17 cellular contexts compared by ENCODE assay signal in genomic region chr2:172082105-172082943, GRCh38. TPM values are rescaled to one million over a fixed set of nuclear protein-coding genes. Genes with fewer than 3 reads are reported as not detected.
DNase-seq lines count a peak whose midpoint lies in the region; ATAC-seq, FAIRE-seq and TF ChIP-seq lines count a peak whose summit lies in the region.
"Had no signal": no experiment of that assay in that cellular context is flagged by ENCODE, and none has a peak within 500 bp of the region (broad histone marks: within the 10 kb centered on the region; RNA-seq: fewer than 3 reads in every experiment).

No MANE protein-coding gene starts in this region.

- peak overlapping the region; percentile 38 for H3K4me3 ChIP-seq in AG09309 (ENCODE audit: control insufficient read depth, low read depth, low read length)
- H3K4me3 ChIP-seq in GM12878, result no peak overlapping the region
- no peak overlapping the region for H3K4me3 ChIP-seq in mesendoderm (ENCODE audit: low read length)

- peaks cover 32 to 46% of the 10 kb centered on the region in 2 experiments for H3K27me3 ChIP-seq in GM12878 (replicated peaks in 1 of 2; ENCODE audit: control insufficient read depth in 2 of 2, insufficient read depth in 2 of 2, low read length in 1 of 2)
- H3K27me3 ChIP-seq in mesendoderm (ENCODE audit: insufficient read depth, low read length, poor library complexity), result peaks cover 58% of the 10 kb centered on the region

- CTCF ChIA-PET in GM10248 (lab: Yijun Ruan, JAX) (interaction anchor here (0.6 to 2.7 kb wide), 10 partner anchors 10 to 376 kb away, joined by 3 to 9 read pairs (median 4); partner anchors contain the start of gene DLX2), GM12878 (lab: Yijun Ruan, JAX) (no interaction called here)

- H3K27ac ChIP-seq in GM12878 (ENCODE audit: control insufficient read depth, insufficient read depth) (no peak overlapping the region), mesendoderm (ENCODE audit: low read depth, low read length) (no peak overlapping the region)
- H3K27ac ChIP-seq: brain microvascular endothelial cell, heart left ventricle had no signal

- no peak overlapping the region for H4K5ac ChIP-seq in mesendoderm (ENCODE audit: low read length)

- no peak overlapping the region for H2BK15ac ChIP-seq in mesendoderm (replicated peaks; ENCODE audit: low read depth)

- POLR2A ChIA-PET in GM10248 (lab: Yijun Ruan, JAX), result interaction anchor here (0.6 to 0.7 kb wide), 2 partner anchors 167 to 189 kb away, joined by 3 to 6 read pairs; no protein-coding TSS in a partner anchor
- POLR2A ChIA-PET in GM12878 (lab: Charles Lee), result no interaction called here

- no peaks in the 10 kb centered on the region for H3K79me1 ChIP-seq in mesendoderm (ENCODE audit: low read length)

- intact Hi-C loops in GM12878 (cut with micrococcal nuclease; ENCODE audit: unreplicated experiment), result no loop called here

- H3K79me2 ChIP-seq in GM12878 (ENCODE audit: control insufficient read depth, insufficient read depth, low read length), result no peaks in the 10 kb centered on the region
- H3K79me2 ChIP-seq in mesendoderm (ENCODE audit: control insufficient read depth, insufficient read depth, low read length), result no peaks in the 10 kb centered on the region

- H3K9me3 Mint-ChIP-seq in activated T-helper 17 cell treated with anti-CD3 and anti-CD28 coated beads, Interleukin-2, amount 50 U/mL, for 72 hours, result no peaks in the 10 kb centered on the region

- SMC1A ChIA-PET in GM12878 (lab: Charles Lee; ENCODE audit: uncharacterized antibody, unreplicated experiment), result interaction anchor here (0.5 kb wide), 1 partner anchor 19 kb away, joined by 3 read pairs; no protein-coding TSS in a partner anchor

- peaks cover 7% of the 10 kb centered on the region for H4K20me1 ChIP-seq in GM12878 (ENCODE audit: control insufficient read depth, insufficient read depth)

- peaks cover 16% of the 10 kb centered on the region for H3K4me1 Mint-ChIP-seq in activated T-helper 17 cell treated with anti-CD3 and anti-CD28 coated beads, Interleukin-2, amount 50 U/mL, for 72 hours

- H3K4me1 ChIP-seq in GM12878 (ENCODE audit: control insufficient read depth, insufficient read depth, low read length) (peaks cover 17% of the 10 kb centered on the region), mesendoderm (ENCODE audit: control insufficient read depth, low read depth, low read length) (no peaks in the 10 kb centered on the region)

- no peak overlapping the region for H2AK5ac ChIP-seq in mesendoderm (ENCODE audit: low read length)

- H3K23ac ChIP-seq in mesendoderm (ENCODE audit: low read length), result no peak overlapping the region

- peaks cover 74% of the 10 kb centered on the region for H3K27me3 Mint-ChIP-seq in activated T-helper 17 cell treated with anti-CD3 and anti-CD28 coated beads, Interleukin-2, amount 50 U/mL, for 72 hours

- H2BK120ac ChIP-seq in mesendoderm (ENCODE audit: low read depth, low read length), result no peak overlapping the region

- H3K56ac ChIP-seq in mesendoderm (ENCODE audit: low read length), result no peak overlapping the region

- FAIRE-seq in GM12878 (lab: Jason Lieb, UNC), result peak; percentile 72
- no peak for FAIRE-seq in RCC 7860 (lab: Jason Lieb, UNC)
- FAIRE-seq: endometrium had no signal

- no peak for TF ChIP-seq EP300 in GM12878 (IDR thresholded peaks at IDR 0.05; ENCODE audit: borderline replicate concordance in 1 of 2, control insufficient read depth in 1 of 2, low read depth in 2 of 2, low read length in 2 of 2)

- in situ Hi-C loops in GM12878 (cut with MboI), result no loop called here

- RAD21 ChIA-PET in GM12878 (lab: Charles Lee; ENCODE audit: unreplicated experiment), result no interaction called here

- no peak overlapping the region for H3K4me3 Mint-ChIP-seq in activated T-helper 17 cell treated with anti-CD3 and anti-CD28 coated beads, Interleukin-2, amount 50 U/mL, for 72 hours

- no peaks in the 10 kb centered on the region; the same call in 2 of the 3 replicates for H3K9me3 ChIP-seq in GM12878 (replicated peaks; ENCODE audit: control insufficient read depth, insufficient read depth, low read length)
- H3K9me3 ChIP-seq: heart left ventricle had no signal

- H3K18ac ChIP-seq in mesendoderm (ENCODE audit: low read length), result no peak overlapping the region

- WGBS in GM12878 (ENCODE audit: insufficient coverage, insufficient replicate concordance, low lambda C conversion rate, missing lambda C conversion rate), result 18% methylated on average over 14 of the region's 14 CpGs
- no CpG with 5 or more reads among the region's 14 CpGs for WGBS in mesendoderm (ENCODE audit: extremely low coverage, insufficient coverage, low lambda C conversion rate)

- H2AFZ ChIP-seq in GM12878 (ENCODE audit: control insufficient read depth, low read depth, low read length), result no peak overlapping the region

- H3K36me3 ChIP-seq in GM12878 (ENCODE audit: control insufficient read depth in 2 of 2, insufficient read depth in 2 of 2, low read length in 1 of 2) (no peaks in the 10 kb centered on the region), mesendoderm (ENCODE audit: control insufficient read depth, insufficient read depth, low read length) (no peaks in the 10 kb centered on the region)
- H3K36me3 ChIP-seq: brain microvascular endothelial cell, heart left ventricle had no signal

- TF ChIP-seq POLR2A in GM12878 (IDR thresholded peaks at IDR 0.05; ENCODE audit: low read depth, low read length), result no peak

- TF ChIP-seq RAD21 in GM12878 (IDR thresholded peaks at IDR 0.05; ENCODE audit: insufficient read depth, low read depth, low read length), result no peak

- peaks cover 36% of the 10 kb centered on the region for H3K36me3 Mint-ChIP-seq in activated T-helper 17 cell treated with anti-CD3 and anti-CD28 coated beads, Interleukin-2, amount 50 U/mL, for 72 hours (ENCODE audit: low read depth)

- H3K27ac Mint-ChIP-seq in activated T-helper 17 cell treated with anti-CD3 and anti-CD28 coated beads, Interleukin-2, amount 50 U/mL, for 72 hours, result no peak overlapping the region
- H3K27ac Mint-ChIP-seq: progenitor cell of endocrine pancreas had no signal

- no peak overlapping the region for H3K4ac ChIP-seq in mesendoderm (ENCODE audit: low read depth, low read length)

- no peak overlapping the region for H3K9ac ChIP-seq in GM12878 (ENCODE audit: control insufficient read depth, insufficient read depth, low read length)
- no peak overlapping the region for H3K9ac ChIP-seq in mesendoderm (ENCODE audit: low read length)

- H3K4me2 ChIP-seq in GM12878 (ENCODE audit: control insufficient read depth, insufficient read depth) (no peak overlapping the region; the same call in 1 of the 2 replicates), mesendoderm (ENCODE audit: low read length) (no peak overlapping the region)

- no peak overlapping the region for H4K8ac ChIP-seq in mesendoderm (ENCODE audit: low read depth, low read length)

- no peak for DNase-seq in AG09309 (ENCODE audit: low read depth)
- peak; percentile 5 for DNase-seq in GM10248 (ENCODE audit: extremely low spot score)
- DNase-seq in GM12878 (ENCODE audit: low read depth, low spot score), result no peak
- peak; percentile 45 for DNase-seq in mesendoderm
- no peak for DNase-seq in H4 (ENCODE audit: low spot score)
- DNase-seq in RCC 7860 (ENCODE audit: low spot score), result no peak
- DNase-seq: brain microvascular endothelial cell; heart left ventricle; MV-4-11; NCI-H526; stimulated activated CD4-positive, alpha-beta T cell treated with anti-CD3 and anti-CD28 coated beads, Interleukin-4, amount 100 ng/mL, for 24 hours had no signal

- ATAC-seq in GM12878, result no peak
- ATAC-seq in activated T-helper 17 cell treated with anti-CD3 and anti-CD28 coated beads, Interleukin-2, amount 50 U/mL, for 72 hours (replicated peaks), result no peak
- no peak for ATAC-seq in GM21360 (IDR thresholded peaks at IDR 0.05; ENCODE audit: unreplicated experiment)
- ATAC-seq: heart left ventricle had no signal

- BruUV-seq in GM12878 (replicated peaks; lab: Mats Ljungman, UMichigan), result no TSS peak

- no peak for TF ChIP-seq CTCF in AG09309 (IDR thresholded peaks at IDR 0.05; ENCODE audit: control insufficient read depth, insufficient read depth, low read depth, low read length, missing control alignments)
- no peak for TF ChIP-seq CTCF in GM10248 (IDR thresholded peaks at IDR 0.05; ENCODE audit: control extremely low read depth, extremely low read depth, low read depth, missing control alignments)
- no peak for TF ChIP-seq CTCF in GM12878 (IDR thresholded peaks at IDR 0.05 in 2 of 3, conservative IDR thresholded peaks at IDR 0.05 in 1 of 3; ENCODE audit: control insufficient read depth in 2 of 3, extremely low read depth in 1 of 3, insufficient read depth in 1 of 3, low read depth in 3 of 3, low read length in 3 of 3)

- H2BK5ac ChIP-seq in mesendoderm (ENCODE audit: low read length), result no peak overlapping the region

RNA-seq across cellular contexts. Expression of gene DLX1, which starts 3.0 kb away (rescaled TPM):
- not detected in 2 replicates for total RNA-seq in GM12878 (2013; cell fraction: nucleolus; rRNA removed)
- not detected in 2 replicates for total RNA-seq in GM12878 (2014; rRNA removed)
- total RNA-seq in GM12878 (2014; rRNA removed; fragmentation: Illumina TruSeq; extraction: Trizol), result not detected in 2 replicates
- total RNA-seq in GM12878 (2021), result not detected in 2 replicates
- polyA plus RNA-seq in GM12878 (2011; ENCODE audit: low read depth), result not detected
- not detected in 2 replicates for polyA plus RNA-seq in GM12878 (2011; rRNA removed)
- polyA plus RNA-seq in GM12878 (2011; cell fraction: cytosol; rRNA removed), result not detected in 2 replicates
- 0.18 TPM in 1 of 2 replicates, not detected in the other for polyA plus RNA-seq in GM12878 (2011; cell fraction: nucleus; rRNA removed)
- 0.08 and 0.24 TPM in 2 replicates for polyA plus RNA-seq in GM12878 (2012)
- polyA plus RNA-seq in GM12878 (2014; fragmentation: Illumina TruSeq; extraction: Trizol), result 0.06 TPM in 1 of 2 replicates, not detected in the other
- not detected for polyA plus RNA-seq in GM12878 (2014; fragmentation: Nextera tagmentation; extraction: Ambion mirVana)
- polyA plus RNA-seq in GM12878 (2014; rRNA removed), result not detected in 2 replicates
- not detected for polyA plus RNA-seq in GM12878 (2016; fragmentation: Nextera tagmentation; extraction: Ambion mirVana)
- polyA minus RNA-seq in GM12878 (2011; rRNA and poly(A)+ RNA removed), result not detected in 2 replicates
- not detected in 2 replicates for polyA minus RNA-seq in GM12878 (2011; cell fraction: cytosol; rRNA and poly(A)+ RNA removed)
- polyA minus RNA-seq in GM12878 (2011; cell fraction: nucleus; rRNA and poly(A)+ RNA removed), result not detected in 2 replicates
- 0.29 TPM for polyA plus RNA-seq in mesendoderm (2013, experiment 1 of 2)
- 0.28 TPM for polyA plus RNA-seq in mesendoderm (2013, experiment 2 of 2)
- total RNA-seq in H4 (2014; rRNA removed; shearing (Covaris generic)), result 5.8 and 8.4 TPM in 2 replicates
- not detected for total RNA-seq in activated T-helper 17 cell treated with anti-CD3 and anti-CD28 coated beads, Interleukin-2, amount 50 U/mL, for 72 hours
- total RNA-seq: lung microvascular endothelial cell had no signal
- polyA plus RNA-seq: CD14-positive monocyte had no signal

RNA-seq across cellular contexts. Expression of gene DLX2, which starts 20.4 kb away (rescaled TPM):
- total RNA-seq in GM12878 (2013; cell fraction: nucleolus; rRNA removed), result not detected in 2 replicates
- not detected in 2 replicates for total RNA-seq in GM12878 (2014; rRNA removed)
- not detected in 2 replicates for total RNA-seq in GM12878 (2014; rRNA removed; fragmentation: Illumina TruSeq; extraction: Trizol)
- total RNA-seq in GM12878 (2021), result not detected in 2 replicates
- not detected for polyA plus RNA-seq in GM12878 (2011; ENCODE audit: low read depth)
- polyA plus RNA-seq in GM12878 (2011; rRNA removed), result not detected in 2 replicates
- not detected in 2 replicates for polyA plus RNA-seq in GM12878 (2011; cell fraction: cytosol; rRNA removed)
- not detected in 2 replicates for polyA plus RNA-seq in GM12878 (2011; cell fraction: nucleus; rRNA removed)
- 0.08 and 0.10 TPM in 2 replicates for polyA plus RNA-seq in GM12878 (2012)
- 0.03 TPM in 1 of 2 replicates, not detected in the other for polyA plus RNA-seq in GM12878 (2014; fragmentation: Illumina TruSeq; extraction: Trizol)
- not detected for polyA plus RNA-seq in GM12878 (2014; fragmentation: Nextera tagmentation; extraction: Ambion mirVana)
- polyA plus RNA-seq in GM12878 (2014; rRNA removed), result not detected in 2 replicates
- not detected for polyA plus RNA-seq in GM12878 (2016; fragmentation: Nextera tagmentation; extraction: Ambion mirVana)
- polyA minus RNA-seq in GM12878 (2011; rRNA and poly(A)+ RNA removed), result not detected in 2 replicates
- polyA minus RNA-seq in GM12878 (2011; cell fraction: cytosol; rRNA and poly(A)+ RNA removed), result not detected in 2 replicates
- polyA minus RNA-seq in GM12878 (2011; cell fraction: nucleus; rRNA and poly(A)+ RNA removed), result not detected in 2 replicates
- 0.14 TPM for polyA plus RNA-seq in mesendoderm (2013, experiment 1 of 2)
- polyA plus RNA-seq in mesendoderm (2013, experiment 2 of 2), result 0.10 TPM
- 2.6 and 3.3 TPM in 2 replicates for total RNA-seq in H4 (2014; rRNA removed; shearing (Covaris generic))
- not detected for total RNA-seq in activated T-helper 17 cell treated with anti-CD3 and anti-CD28 coated beads, Interleukin-2, amount 50 U/mL, for 72 hours
- total RNA-seq: heart left ventricle had no signal
- polyA plus RNA-seq: CD14-positive monocyte, heart left ventricle had no signal

Comparison
In these comparisons a context has a peak if more than half of its experiments do, and no peak if none do; other contexts are left out.
1. DNase-seq: peak in GM10248 (single experiment) and mesendoderm (single experiment); none in AG09309 (single experiment), GM12878 (single experiment), H4 (single experiment) and RCC 7860 (single experiment).